In genomic region chr6:54473328-54473727, GRCh38 we compare ENCODE assay signal across 20 cellular contexts.
"Had no signal": no experiment of that assay in that cellular context is flagged by ENCODE, and none has a peak within 500 bp of the region (broad histone marks: within the 10 kb centered on the region; RNA-seq: fewer than 3 reads in every experiment).

No MANE protein-coding gene starts in this region.

- H3K4me3 Mint-ChIP-seq: activated naive CD4-positive, alpha-beta T cell treated with anti-CD3 and anti-CD28 coated beads, Interleukin-2, amount 10 ng/mL, durations not matched to agents 7 days and 5 days; nephron; stimulated activated memory B cell treated with anti-CD40 and anti-IgM and Interleukin-4, amounts not matched to agents 10 μg/mL and 1 μg/mL and 100 μg/mL, for 72 hours had no signal

- H3K36me3 ChIP-seq: esophagus squamous epithelium, lower lobe of right lung, sigmoid colon, spleen, thoracic aorta had no signal

- H3K27me3 ChIP-seq: esophagus squamous epithelium, sigmoid colon, spleen had no signal

- H3K4me1 Mint-ChIP-seq: activated naive CD4-positive, alpha-beta T cell treated with anti-CD3 and anti-CD28 coated beads, Interleukin-2, amount 10 ng/mL, durations not matched to agents 7 days and 5 days; nephron; stimulated activated memory B cell treated with anti-CD40 and anti-IgM and Interleukin-4, amounts not matched to agents 10 μg/mL and 1 μg/mL and 100 μg/mL, for 72 hours had no signal

- H3K4me3 ChIP-seq: esophagus squamous epithelium, lower lobe of right lung, sigmoid colon, spleen, thoracic aorta had no signal

- H3K9me3 Mint-ChIP-seq: nephron had no signal

- H3K4me1 ChIP-seq: lower lobe of right lung, spleen had no signal

- H3K9me3 ChIP-seq: esophagus squamous epithelium, lower lobe of right lung, sigmoid colon, thoracic aorta had no signal

- DNase-seq: activated CD4-positive, alpha-beta T cell treated with anti-CD3 and anti-CD28 coated beads, Interleukin-2, amount 50 U/mL, for 1 hour; activated CD8-positive, alpha-beta memory T cell treated with anti-CD3 and anti-CD28 coated beads for 24 hours; activated CD8-positive, alpha-beta memory T cell treated with anti-CD3 and anti-CD28 coated beads, Interleukin-2, amount 50 U/mL, for 48 hours; activated effector memory CD4-positive, alpha-beta T cell treated with Interleukin-2 at 50 U/mL for 16 hours; activated naive CD4-positive, alpha-beta T cell treated with anti-CD3 and anti-CD28 coated beads, Interleukin-2, amount 10 ng/mL, durations not matched to agents 7 days and 5 days; activated T-cell treated with anti-CD3 and anti-CD28 coated beads, Interleukin-2, amount 50 U/mL, for 48 hours; aorta; cerebellar nuclear complex; cortex of kidney; esophagus squamous epithelium; lower lobe of right lung; midbrain; sigmoid colon; spleen; stimulated activated CD4-positive, alpha-beta T cell treated with anti-CD3 and anti-CD28 coated beads, Interleukin-4, amount 100 ng/mL, for 4 hours; T1000 had no signal

- ATAC-seq: activated CD4-positive, CD25-positive, alpha-beta regulatory T cell treated with anti-CD3 and anti-CD28 coated beads, Interleukin-2, amount 50 U/mL, for 24 hours; lower lobe of right lung; stimulated activated memory B cell treated with anti-CD40 and anti-IgM and Interleukin-4, amounts not matched to agents 10 μg/mL and 1 μg/mL and 100 μg/mL, for 72 hours had no signal

- H3K27ac ChIP-seq: esophagus squamous epithelium, lower lobe of right lung, sigmoid colon, spleen, thoracic aorta had no signal

- H3K27ac Mint-ChIP-seq: nephron; stimulated activated memory B cell treated with anti-CD40 and anti-IgM and Interleukin-4, amounts not matched to agents 10 μg/mL and 1 μg/mL and 100 μg/mL, for 72 hours had no signal

- H3K27me3 Mint-ChIP-seq: activated naive CD4-positive, alpha-beta T cell treated with anti-CD3 and anti-CD28 coated beads, Interleukin-2, amount 10 ng/mL, durations not matched to agents 7 days and 5 days; stimulated activated memory B cell treated with anti-CD40 and anti-IgM and Interleukin-4, amounts not matched to agents 10 μg/mL and 1 μg/mL and 100 μg/mL, for 72 hours had no signal

- H3K36me3 Mint-ChIP-seq: activated naive CD4-positive, alpha-beta T cell treated with anti-CD3 and anti-CD28 coated beads, Interleukin-2, amount 10 ng/mL, durations not matched to agents 7 days and 5 days; stimulated activated memory B cell treated with anti-CD40 and anti-IgM and Interleukin-4, amounts not matched to agents 10 μg/mL and 1 μg/mL and 100 μg/mL, for 72 hours had no signal
